In the genomic region with DNA sequence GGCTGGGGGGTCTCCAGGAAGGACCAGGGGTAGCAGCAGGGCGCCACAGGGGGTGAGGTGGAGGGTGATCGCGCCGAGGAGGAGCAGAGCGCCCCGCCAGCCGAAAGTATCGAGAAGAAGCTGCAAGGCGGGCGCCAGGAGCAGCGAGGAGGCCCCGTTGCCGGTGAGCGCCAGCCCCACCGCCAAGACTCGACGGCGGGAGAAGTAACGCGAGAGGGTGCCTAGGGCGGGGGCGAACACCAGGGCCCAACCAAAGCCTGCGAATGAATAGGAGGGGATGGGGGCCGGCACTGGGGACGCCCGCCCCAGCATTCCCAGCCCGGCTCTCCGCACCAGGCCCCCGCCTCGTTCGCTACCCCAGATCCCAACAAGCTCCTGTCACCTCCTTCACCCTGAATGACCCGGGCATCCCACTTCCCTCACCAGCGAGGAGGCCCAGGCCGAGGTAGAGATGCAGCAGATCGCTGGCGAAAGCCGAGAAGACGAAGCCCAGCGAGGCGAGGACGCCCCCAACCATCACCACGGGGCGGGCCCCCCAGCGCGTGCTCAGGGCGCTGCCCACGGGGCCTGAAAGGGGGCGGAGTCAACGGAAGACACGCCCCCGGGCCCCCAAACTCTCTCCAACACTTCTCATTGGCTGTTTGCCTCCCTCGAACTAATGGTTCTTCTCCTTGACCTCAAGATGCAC, we compare ENCODE assay signal across 10 cellular contexts. TPM values are rescaled to one million over a fixed set of nuclear protein-coding genes. Genes with fewer than 3 reads are reported as not detected.
DNase-seq lines count a peak whose midpoint lies in the region; ATAC-seq, FAIRE-seq and TF ChIP-seq lines count a peak whose summit lies in the region.
"Had no signal": no experiment of that assay in that cellular context is flagged by ENCODE, and none has a peak within 500 bp of the region (broad histone marks: within the 10 kb centered on the region; RNA-seq: fewer than 3 reads in every experiment).

No MANE protein-coding gene starts in this region.

- WGBS in mesenchymal stem cell: 13% methylated on average over 51 of the region's 52 CpGs

- peak overlapping the region; percentile 31 for H3K4me3 ChIP-seq in bronchial epithelial cell (ENCODE audit: low read depth, low read length)
- H3K4me3 ChIP-seq in mesenchymal stem cell (ENCODE audit: insufficient read depth in 1 of 2, low read depth in 1 of 2, low read length in 2 of 2): peak overlapping the region in 1 of 2 experiments; percentile 68
- H3K4me3 ChIP-seq in tibial artery: peak overlapping the region; percentile 31 to 47

- H4K8ac ChIP-seq in mesenchymal stem cell (ENCODE audit: low read length): peak overlapping the region; percentile 92

- H4K91ac ChIP-seq in mesenchymal stem cell (ENCODE audit: low read length): peak overlapping the region; percentile 78

- intact Hi-C loops in tibial artery (cut with DNase I; ENCODE audit: low total_unique reads): no loop called here

- DNase-seq in DMS 273 (lab: John Stamatoyannopoulos, UW; ENCODE audit: unreplicated experiment): peak; percentile 31
- DNase-seq in DMS 273 treated with DMSO at 0.1 percent for 48 hours (lab: John Stamatoyannopoulos, UW): no peak
- DNase-seq in bronchial epithelial cell (ENCODE audit: low read depth): no peak
- DNase-seq in mesenchymal stem cell: no peak
- no peak for DNase-seq in tibial artery
- no peak for DNase-seq in DMS153 treated with DMSO at 0.1 percent for 48 hours (lab: John Stamatoyannopoulos, UW; ENCODE audit: unreplicated experiment)
- no peak for DNase-seq in SW 1271 (lab: John Stamatoyannopoulos, UW)

- H2BK12ac ChIP-seq in mesenchymal stem cell (ENCODE audit: low read length in 2 of 2): no peak overlapping the region

- H2AFZ ChIP-seq in mesenchymal stem cell (ENCODE audit: low read depth, low read length): no peak overlapping the region

- peak overlapping the region in 1 of 2 experiments; percentile 6 for H3K4ac ChIP-seq in mesenchymal stem cell (ENCODE audit: low read depth in 1 of 2, low read length in 2 of 2)

- H3K27me3 ChIP-seq in bronchial epithelial cell (ENCODE audit: control insufficient read depth, insufficient read depth, low read length): peaks cover 2% of the 10 kb centered on the region
- peaks cover 46 to 50% of the 10 kb centered on the region in 2 experiments for H3K27me3 ChIP-seq in mesenchymal stem cell (ENCODE audit: control insufficient read depth in 1 of 2, insufficient read depth in 1 of 2, low read length in 2 of 2)
- H3K27me3 ChIP-seq in tibial artery: peaks cover 8 to 68% of the 10 kb centered on the region in 2 donors

- H3K4me1 ChIP-seq in mesenchymal stem cell (ENCODE audit: control insufficient read depth, insufficient read depth, low read depth, low read length) (peaks cover 41% of the 10 kb centered on the region), tibial artery (peaks cover 0 to 35% (median 26%) of the 10 kb centered on the region in 4 donors)

- H3K36me3 ChIP-seq in bronchial epithelial cell (ENCODE audit: control insufficient read depth, insufficient read depth, low read length): no peaks in the 10 kb centered on the region
- H3K36me3 ChIP-seq in mesenchymal stem cell (ENCODE audit: control insufficient read depth in 1 of 2, insufficient read depth in 2 of 2, low read depth in 1 of 2, low read length in 2 of 2): peaks cover 0 to 3% of the 10 kb centered on the region in 2 experiments
- H3K36me3 ChIP-seq in tibial artery: no peaks in the 10 kb centered on the region

- H3K14ac ChIP-seq in mesenchymal stem cell (ENCODE audit: low read length in 2 of 2): no peak overlapping the region

- no peak overlapping the region for H2AK5ac ChIP-seq in mesenchymal stem cell (ENCODE audit: low read length, severe bottlenecking)

- peaks cover 4% of the 10 kb centered on the region for H3K79me1 ChIP-seq in mesenchymal stem cell (replicated peaks; ENCODE audit: low read length, poor library complexity, severe bottlenecking)

- H3K23ac ChIP-seq in mesenchymal stem cell (ENCODE audit: low read length in 2 of 2): no peak overlapping the region

- H2BK15ac ChIP-seq in mesenchymal stem cell (ENCODE audit: low read depth, poor library complexity, severe bottlenecking): peak overlapping the region; percentile 36

- no peak overlapping the region for H3K4me2 ChIP-seq in mesenchymal stem cell (ENCODE audit: low read length, poor library complexity, severe bottlenecking)

- no peak overlapping the region for H2BK5ac ChIP-seq in mesenchymal stem cell (ENCODE audit: low read depth, low read length, poor library complexity, severe bottlenecking)

- no peaks in the 10 kb centered on the region for H3K9me3 ChIP-seq in mesenchymal stem cell (ENCODE audit: control insufficient read depth, low read length)
- H3K9me3 ChIP-seq in tibial artery: no peaks in the 10 kb centered on the region

- H3K27ac ChIP-seq in mesenchymal stem cell (ENCODE audit: low read length, poor library complexity, severe bottlenecking): no peak overlapping the region
- no peak overlapping the region for H3K27ac ChIP-seq in tibial artery
- H3K27ac ChIP-seq: 22Rv1 had no signal

- peak overlapping the region; percentile 68 for H3K9ac ChIP-seq in mesenchymal stem cell (ENCODE audit: low read length)

- H3K18ac ChIP-seq in mesenchymal stem cell (ENCODE audit: low read depth in 1 of 2, low read length in 2 of 2): peak overlapping the region; percentile 46 to 88

- no peak for ATAC-seq in GM21367 (IDR thresholded peaks at IDR 0.05; ENCODE audit: unreplicated experiment)

- H2BK120ac ChIP-seq in mesenchymal stem cell (ENCODE audit: low read depth, low read length): no peak overlapping the region

- FAIRE-seq in bronchial epithelial cell (lab: Jason Lieb, UNC): no peak

- TF ChIP-seq CTCF in bronchial epithelial cell (IDR thresholded peaks at IDR 0.05; ENCODE audit: insufficient read depth, low read length, severe bottlenecking) (no peak), tibial artery (IDR thresholded peaks at IDR 0.05) (no peak)

RNA-seq across cellular contexts. Expression of gene SLC16A11, which starts 1.2 kb away (rescaled TPM):
- 0.38 TPM in 1 of 2 replicates, not detected in the other for total RNA-seq in bronchial epithelial cell
- 0.21 TPM for polyA plus RNA-seq in mesenchymal stem cell (2013, experiment 1 of 2)
- 0.30 TPM for polyA plus RNA-seq in mesenchymal stem cell (2013, experiment 2 of 2)
- total RNA-seq: epithelial cell of proximal tubule had no signal

RNA-seq across cellular contexts. Expression of gene SLC16A13, which starts 6.8 kb away (rescaled TPM):
- 0.26 and 1.2 TPM in 2 replicates for total RNA-seq in bronchial epithelial cell
- 8.4 TPM for polyA plus RNA-seq in mesenchymal stem cell (2013, experiment 1 of 2)
- polyA plus RNA-seq in mesenchymal stem cell (2013, experiment 2 of 2): 8.0 TPM

RNA-seq across cellular contexts. Expression of gene BCL6B, which starts 19.8 kb away (rescaled TPM):
- total RNA-seq in bronchial epithelial cell: not detected in 2 replicates
- polyA plus RNA-seq in mesenchymal stem cell (2013, experiment 1 of 2): 0.01 TPM
- 0.04 TPM for polyA plus RNA-seq in mesenchymal stem cell (2013, experiment 2 of 2)
- total RNA-seq: epithelial cell of proximal tubule had no signal

RNA-seq across cellular contexts. Expression of gene RNASEK, which starts 30.2 kb away (rescaled TPM):
- total RNA-seq in bronchial epithelial cell: 5.3 and 25.5 TPM in 2 replicates
- polyA plus RNA-seq in mesenchymal stem cell (2013, experiment 1 of 2): 865 TPM
- 846 TPM for polyA plus RNA-seq in mesenchymal stem cell (2013, experiment 2 of 2)

RNA-seq across cellular contexts. Expression of gene CLEC10A, which starts 37.4 kb away (rescaled TPM):
- not detected in 2 replicates for total RNA-seq in bronchial epithelial cell
- polyA plus RNA-seq in mesenchymal stem cell (2013, experiment 1 of 2): not detected
- polyA plus RNA-seq in mesenchymal stem cell (2013, experiment 2 of 2): not detected
- total RNA-seq: epithelial cell of proximal tubule had no signal
